Comparison of ENCODE assay signal across 21 cellular contexts in genomic region chr15:39555885-39556284, GRCh38. TPM values are rescaled to one million over a fixed set of nuclear protein-coding genes. Genes with fewer than 3 reads are reported as not detected.
DNase-seq lines count a peak whose midpoint lies in the region; TF ChIP-seq lines count a peak whose summit lies in the region.
"Had no signal": no experiment of that assay in that cellular context is flagged by ENCODE, and none has a peak within 500 bp of the region (broad histone marks: within the 10 kb centered on the region; RNA-seq: fewer than 3 reads in every experiment).

No MANE protein-coding gene starts in this region.

- H3K27me3 ChIP-seq in mesendoderm (ENCODE audit: insufficient read depth, low read length, poor library complexity) (no peaks in the 10 kb centered on the region), ovary (no peaks in the 10 kb centered on the region)
- H3K27me3 ChIP-seq: stomach, upper lobe of left lung had no signal

- DNase-seq in NCI-H1105 treated with DMSO at 0.1 percent for 48 hours (lab: John Stamatoyannopoulos, UW) (peak; percentile 30), NCI-H1105 (lab: John Stamatoyannopoulos, UW) (no peak), mesendoderm (peak; percentile 39), DMS53 (lab: John Stamatoyannopoulos, UW) (no peak), ovary (no peak)
- DNase-seq in activated CD8-positive, alpha-beta memory T cell treated with anti-CD3 and anti-CD28 coated beads for 24 hours, result no peak
- DNase-seq: activated CD4-positive, alpha-beta memory T cell treated with anti-CD3 and anti-CD28 coated beads, Interleukin-2, amount 10 ng/mL, durations not matched to agents 7 days and 5 days; activated naive CD4-positive, alpha-beta T cell treated with anti-CD3 and anti-CD28 coated beads, Interleukin-2, amount 50 U/mL, for 16 hours; activated T-cell treated with anti-CD3 and anti-CD28 coated beads, Interleukin-2, amount 50 U/mL, for 48 hours; Calu3; midbrain; NCI-H2029; OCI-M1; psoas muscle; stimulated activated CD4-positive, alpha-beta T cell treated with anti-CD3 and anti-CD28 coated beads, Interleukin-4, amount 100 ng/mL, for 24 hours; stomach; T-helper 17 cell; upper lobe of left lung had no signal

- no peak overlapping the region for H3K27ac ChIP-seq in HEK293 (ENCODE audit: extremely low read depth, low read depth, low read length)
- peak overlapping the region; percentile 96 for H3K27ac ChIP-seq in VCaP
- no peak overlapping the region for H3K27ac ChIP-seq in mesendoderm (ENCODE audit: low read depth, low read length)
- no peak overlapping the region for H3K27ac ChIP-seq in ovary
- H3K27ac ChIP-seq: psoas muscle, stomach, upper lobe of left lung had no signal

- no CpG with 5 or more reads among the region's 4 CpGs for WGBS in mesendoderm (ENCODE audit: extremely low coverage, insufficient coverage, low lambda C conversion rate)
- 46 to 59% (median 58%) methylated on average over 4 of the region's 4 CpGs for WGBS in ovary, 3 donors

- TF ChIP-seq POLR2A in ovary (IDR thresholded peaks at IDR 0.05), result no peak

- no peak overlapping the region for H3K4me2 ChIP-seq in mesendoderm (ENCODE audit: low read length)

- no peaks in the 10 kb centered on the region for H3K9me3 ChIP-seq in HEK293 (ENCODE audit: control insufficient read depth, insufficient read depth, low read depth, low read length)
- H3K9me3 ChIP-seq in ovary, result no peaks in the 10 kb centered on the region
- H3K9me3 ChIP-seq: HAP-1, psoas muscle, stomach, upper lobe of left lung had no signal

- intact Hi-C loops in ovary (cut with DNase I), result no loop called here

- TF ChIP-seq EP300 in ovary (IDR thresholded peaks at IDR 0.05), result no peak

- no peaks in the 10 kb centered on the region for H3K79me2 ChIP-seq in mesendoderm (ENCODE audit: control insufficient read depth, insufficient read depth, low read length)

- H3K9ac ChIP-seq in mesendoderm (ENCODE audit: low read length), result no peak overlapping the region

- H2BK5ac ChIP-seq in mesendoderm (ENCODE audit: low read length), result no peak overlapping the region

- no peak overlapping the region for H3K18ac ChIP-seq in mesendoderm (ENCODE audit: low read length)

- POLR2A ChIA-PET in HEK293 (lab: Yijun Ruan, JAX), result no interaction called here

- no peak overlapping the region for H3K23ac ChIP-seq in mesendoderm (ENCODE audit: low read length)

- H4K5ac ChIP-seq in mesendoderm (ENCODE audit: low read length), result no peak overlapping the region

- no peak overlapping the region for H2AK5ac ChIP-seq in mesendoderm (ENCODE audit: low read length)

- H3K4me1 ChIP-seq in HEK293 (ENCODE audit: control insufficient read depth, insufficient read depth, low read length), result 0 out of 2 replicates have a peak, but pooled peaks cover 3% of the 10 kb centered on the region
- H3K4me1 ChIP-seq in mesendoderm (ENCODE audit: control insufficient read depth, low read depth, low read length), result no peaks in the 10 kb centered on the region
- peaks cover 9% of the 10 kb centered on the region for H3K4me1 ChIP-seq in ovary (ENCODE audit: insufficient read depth)
- H3K4me1 ChIP-seq: HAP-1, psoas muscle, upper lobe of left lung had no signal

- H3K4ac ChIP-seq in mesendoderm (ENCODE audit: low read depth, low read length), result no peak overlapping the region

- H3K36me3 ChIP-seq in HEK293 (ENCODE audit: control insufficient read depth in 2 of 2, insufficient read depth in 1 of 2, low read length in 2 of 2) (no peaks in the 10 kb centered on the region), mesendoderm (ENCODE audit: control insufficient read depth, insufficient read depth, low read length) (no peaks in the 10 kb centered on the region), ovary (no peaks in the 10 kb centered on the region)
- H3K36me3 ChIP-seq: HAP-1, stomach, upper lobe of left lung had no signal

- no peak overlapping the region for H2BK120ac ChIP-seq in mesendoderm (ENCODE audit: low read depth, low read length)

- CTCF ChIA-PET in HEK293 (lab: Yijun Ruan, JAX), result interaction anchor here (0.8 kb wide), 1 partner anchor 23 kb away, joined by 3 read pairs; no protein-coding TSS in a partner anchor

- H3K4me3 ChIP-seq in HEK293 (ENCODE audit: low read depth, low read length) (no peak overlapping the region), mesendoderm (ENCODE audit: low read length) (no peak overlapping the region), ovary (no peak overlapping the region)
- H3K4me3 ChIP-seq: HAP-1, psoas muscle, stomach, upper lobe of left lung had no signal

- H3K79me1 ChIP-seq in mesendoderm (ENCODE audit: low read length), result no peaks in the 10 kb centered on the region

- H2BK15ac ChIP-seq in mesendoderm (replicated peaks; ENCODE audit: low read depth), result no peak overlapping the region

- TF ChIP-seq CTCF in HEK293 (tag by site-specific recombination; IDR thresholded peaks at IDR 0.05) (no peak), VCaP (conservative IDR thresholded peaks at IDR 0.05) (no peak), ovary (IDR thresholded peaks at IDR 0.05) (no peak)

- H4K8ac ChIP-seq in mesendoderm (ENCODE audit: low read depth, low read length), result no peak overlapping the region

- no peak overlapping the region for H3K56ac ChIP-seq in mesendoderm (ENCODE audit: low read length)

TF ChIP-seq in HEK293, 187 proteins besides CTCF, POLR2A, EP300 and RAD21:
- peak; percentile 55; the same call in 1 of the 2 replicates for TF ChIP-seq SCRT2 (tag by site-specific recombination; IDR thresholded peaks at IDR 0.05)
- TF ChIP-seq ZNF280D (tag by site-specific recombination; IDR thresholded peaks at IDR 0.05), result no peak
- TF ChIP-seq ZBTB17 (tag by site-specific recombination; IDR thresholded peaks at IDR 0.05), result peak; percentile 52; the same call in 1 of the 2 replicates
- TF ChIP-seq ZNF488 (tag by site-specific recombination; IDR thresholded peaks at IDR 0.05), result no peak

RNA-seq across cellular contexts. Expression of gene THBS1, which starts 25.0 kb away (rescaled TPM):
- 44.0 TPM for polyA plus RNA-seq in mesendoderm (2013, experiment 1 of 2)
- 41.5 TPM for polyA plus RNA-seq in mesendoderm (2013, experiment 2 of 2)
- 100 to 1,000 TPM in 6 of 7 donors, 10 to 100 TPM in 1; 53.6 to 428 (median 234) TPM for total RNA-seq in ovary
- polyA plus RNA-seq in ovary, result 100 to 1,000 TPM in 1 of 2 donors, 10 to 100 TPM in 1; 64.4 to 118 TPM

Comparison
In these comparisons a context has a peak if more than half of its experiments do, and no peak if none do; other contexts are left out.
1. DNase-seq: peak in NCI-H1105 treated with DMSO at 0.1 percent for 48 hours (single experiment) and mesendoderm (single experiment); none in NCI-H1105 (single experiment), DMS53 (single experiment), activated CD8-positive, alpha-beta memory T cell treated with anti-CD3 and anti-CD28 coated beads for 24 hours (single experiment) and ovary (0 of 5).